Comparison of ENCODE assay signal across 16 cellular contexts in the genomic region with DNA sequence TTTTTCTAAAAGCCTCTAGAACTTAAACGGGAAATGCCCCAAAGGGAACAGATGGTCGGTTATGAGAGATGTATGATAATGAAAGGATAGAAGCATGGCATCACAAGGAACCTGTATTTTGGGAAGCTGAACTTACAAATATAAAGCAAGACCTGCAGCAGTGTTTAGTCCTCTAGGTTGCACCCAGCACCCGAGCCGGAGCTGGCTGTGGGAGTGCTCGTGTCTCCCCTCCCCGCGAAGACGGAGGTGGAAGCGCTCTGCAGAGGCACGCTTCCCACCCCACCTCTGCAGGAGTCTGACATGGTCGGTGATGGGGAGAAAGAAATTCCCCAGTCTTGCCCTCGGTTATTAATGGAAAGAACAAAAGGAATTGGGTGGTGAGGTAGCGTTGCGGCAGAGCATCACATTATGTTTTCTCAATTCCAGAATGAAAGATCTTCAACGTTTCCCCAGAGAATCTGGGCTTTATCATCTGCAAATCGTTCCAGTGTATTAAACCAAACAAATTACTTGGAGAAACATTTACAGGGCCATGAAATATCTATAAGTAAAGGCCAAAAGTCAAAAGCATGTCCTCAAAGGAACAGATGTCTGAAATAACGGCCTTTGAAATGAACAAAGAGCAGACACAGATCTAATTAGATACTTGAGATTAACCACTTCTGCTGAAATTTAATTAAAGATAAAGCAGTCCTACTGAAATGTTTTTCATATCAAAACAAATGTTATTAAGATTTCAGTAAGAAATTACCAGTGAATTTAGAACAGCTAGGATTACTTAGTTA.
DNase-seq lines count a peak whose midpoint lies in the region; ATAC-seq and TF ChIP-seq lines count a peak whose summit lies in the region.
"Had no signal": no experiment of that assay in that cellular context is flagged by ENCODE, and none has a peak within 500 bp of the region (broad histone marks: within the 10 kb centered on the region; RNA-seq: fewer than 3 reads in every experiment).

No MANE protein-coding gene starts in this region.

- H3K9me3 ChIP-seq in BE2C = no peaks in the 10 kb centered on the region
- H3K9me3 ChIP-seq: SJCRH30 had no signal

- no peak for TF ChIP-seq CTCF in BE2C (IDR thresholded peaks at IDR 0.05; ENCODE audit: low read depth, low read length)

- peak overlapping the region; percentile 23 for H3K4me3 ChIP-seq in BE2C (ENCODE audit: low read depth, low read length)
- H3K4me3 ChIP-seq: SJCRH30 had no signal

- peaks cover 19% of the 10 kb centered on the region for H3K4me1 ChIP-seq in BE2C
- H3K4me1 ChIP-seq: SJCRH30 had no signal

- DNase-seq in BE2C (peak; percentile 42), DMS 273 treated with DMSO at 0.1 percent for 48 hours (lab: John Stamatoyannopoulos, UW) (peak; percentile 49), SK-N-DZ (ENCODE audit: low spot score) (peak; percentile 92), posterior cingulate gyrus (peak in 6 of 10 donors; percentile 16 to 89 (median 52)), MV-4-11 (lab: John Stamatoyannopoulos, UW) (no peak)
- DNase-seq in effector CD8-positive, alpha-beta T cell (lab: John Stamatoyannopoulos, UW) = no peak
- DNase-seq: AML-193, KG1, NCI-H1436, NCI-H2029 treated with DMSO at 0.1 percent for 48 hours, NCI-H774, SJCRH30, SW 1271, T-helper 2 cell had no signal

- no peaks in the 10 kb centered on the region for H3K27me3 ChIP-seq in BE2C
- H3K27me3 ChIP-seq: SJCRH30 had no signal

- ATAC-seq in GM18873 (IDR thresholded peaks at IDR 0.05; ENCODE audit: low FRiP score, unreplicated experiment) = no peak
- ATAC-seq: Panc1 had no signal

- H3K36me3 ChIP-seq in BE2C = peaks cover 21% of the 10 kb centered on the region

- intact Hi-C loops in posterior cingulate gyrus (cut with DNase I) = no loop called here

Comparison
In these comparisons a context has a peak if more than half of its experiments do, and no peak if none do; other contexts are left out.
1. DNase-seq: peak in BE2C (single experiment), DMS 273 treated with DMSO at 0.1 percent for 48 hours (single experiment), SK-N-DZ (single experiment) and posterior cingulate gyrus (6 of 10); none in MV-4-11 (single experiment) and effector CD8-positive, alpha-beta T cell (single experiment).